Comparison of ENCODE assay signal across 17 cellular contexts in the genomic region with DNA sequence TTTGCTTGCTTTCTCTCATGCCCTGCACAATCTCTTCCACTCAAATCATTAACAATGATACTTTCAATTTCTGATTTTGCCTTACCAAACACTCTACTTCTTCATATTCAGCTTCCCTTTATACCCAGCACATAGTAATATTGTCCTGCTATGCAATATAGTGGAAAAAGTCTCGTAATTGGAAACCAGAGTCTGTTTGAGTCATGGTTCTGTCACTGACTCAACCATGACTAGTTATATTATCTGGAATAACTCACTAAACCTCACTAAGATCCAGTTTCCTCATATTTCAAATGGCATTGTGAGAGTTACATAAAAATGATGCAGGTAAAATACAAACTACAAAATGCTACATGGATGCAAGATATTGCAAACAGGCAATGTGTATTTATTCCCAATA.
A peak's percentile ranks its signal among the peaks of the same experiment; 100 is the strongest.
DNase-seq lines count a peak whose midpoint lies in the region; ATAC-seq, FAIRE-seq and TF ChIP-seq lines count a peak whose summit lies in the region.
"Had no signal": no experiment of that assay in that cellular context is flagged by ENCODE, and none has a peak within 500 bp of the region (broad histone marks: within the 10 kb centered on the region; RNA-seq: fewer than 3 reads in every experiment).

No MANE protein-coding gene starts in this region.

- H3K9me3 ChIP-seq in sigmoid colon: no peaks in the 10 kb centered on the region
- H3K9me3 ChIP-seq: transverse colon had no signal

- H3K27me3 ChIP-seq in bronchial epithelial cell (ENCODE audit: control insufficient read depth, insufficient read depth, low read length) (no peaks in the 10 kb centered on the region), sigmoid colon (no peaks in the 10 kb centered on the region)
- H3K27me3 ChIP-seq: transverse colon had no signal

- H3K36me3 ChIP-seq in bronchial epithelial cell (ENCODE audit: control insufficient read depth, insufficient read depth, low read length) (no peaks in the 10 kb centered on the region), sigmoid colon (no peaks in the 10 kb centered on the region)
- H3K36me3 ChIP-seq: transverse colon had no signal

- DNase-seq in Caki2 (ENCODE audit: low read depth) (peak; percentile 42), M059J (ENCODE audit: low read depth) (peak; percentile 73), bronchial epithelial cell (ENCODE audit: low read depth) (peak; percentile 91), kidney glomerular epithelial cell (lab: John Stamatoyannopoulos, UW) (peak; percentile 10), sigmoid colon (no peak), cortex of kidney (lab: John Stamatoyannopoulos, UW) (no peak)
- no peak for DNase-seq in activated CD4-positive, CD25-positive, alpha-beta regulatory T cell (lab: John Stamatoyannopoulos, UW)
- DNase-seq: activated CD4-positive, alpha-beta T cell treated with anti-CD3 and anti-CD28 coated beads for 36 hours; activated T-cell treated with anti-CD3 and anti-CD28 coated beads for 4 hours; effector CD8-positive, alpha-beta T cell; head of caudate nucleus; transverse colon had no signal

- 53 to 61% methylated on average over 1 of the region's 1 CpG for WGBS in sigmoid colon, 2 donors

- no peak for FAIRE-seq in bronchial epithelial cell (lab: Jason Lieb, UNC)
- FAIRE-seq: G401.6, GM18507, GM19239 had no signal

- ATAC-seq in GM18505 (IDR thresholded peaks at IDR 0.05; ENCODE audit: unreplicated experiment): no peak
- ATAC-seq: activated CD4-positive, alpha-beta T cell treated with anti-CD3 and anti-CD28 coated beads for 36 hours had no signal

- H3K4me3 ChIP-seq in bronchial epithelial cell (ENCODE audit: low read depth, low read length) (no peak overlapping the region), sigmoid colon (no peak overlapping the region)
- H3K4me3 ChIP-seq: PC-9, transverse colon had no signal

- in situ Hi-C loops in Caki2 (cut with HindIII; ENCODE audit: low pct_unique_long_range_greater_than_20kb, low sequenced_read_pairs): no loop called here

- H3K27ac ChIP-seq in sigmoid colon: no peak overlapping the region
- H3K27ac ChIP-seq: PC-9, transverse colon had no signal

- TF ChIP-seq POLR2A in sigmoid colon (IDR thresholded peaks at IDR 0.05): no peak
- TF ChIP-seq POLR2A in GM18505 (IDR thresholded peaks at IDR 0.05; ENCODE audit: borderline replicate concordance, extremely low read depth, insufficient read depth, insufficient read length): no peak

- intact Hi-C loops in sigmoid colon (cut with DNase I): no loop called here

- no peak for TF ChIP-seq EP300 in sigmoid colon (IDR thresholded peaks at IDR 0.05)

- no peak for TF ChIP-seq CTCF in bronchial epithelial cell (IDR thresholded peaks at IDR 0.05; ENCODE audit: insufficient read depth, low read length, severe bottlenecking)
- no peak for TF ChIP-seq CTCF in sigmoid colon (IDR thresholded peaks at IDR 0.05)

- H3K4me1 ChIP-seq in sigmoid colon: peaks cover 0 to 8% (median 0%) of the 10 kb centered on the region in 4 donors

Comparison
In these comparisons a context has a peak if more than half of its experiments do, and no peak if none do; other contexts are left out.
1. DNase-seq: peak in Caki2 (single experiment), M059J (single experiment), bronchial epithelial cell (single experiment) and kidney glomerular epithelial cell (single experiment); none in sigmoid colon (single experiment), cortex of kidney (single experiment) and activated CD4-positive, CD25-positive, alpha-beta regulatory T cell (0 of 4).